ENCODE assay signal across 1 cellular context in genomic region chr9:127129073-127129717, GRCh38.
TF ChIP-seq lines count a peak whose summit lies in the region.

No MANE protein-coding gene starts in this region.

TF ChIP-seq in K562, 482 proteins besides CTCF, POLR2A, EP300 and RAD21 (continued from another document and continues in another):
- no peak for TF ChIP-seq CEBPZ (IDR thresholded peaks at IDR 0.05; ENCODE audit: borderline replicate concordance, low read depth, low read length)
- no peak for TF ChIP-seq ZNF318 (IDR thresholded peaks at IDR 0.05; ENCODE audit: borderline replicate concordance in 1 of 2, low read depth in 1 of 2)
- TF ChIP-seq HDGF (IDR thresholded peaks at IDR 0.05) = no peak
- no peak for TF ChIP-seq GATAD2A (IDR thresholded peaks at IDR 0.05)
- no peak for TF ChIP-seq IRF1 (CRISPR knock-in tag; IDR thresholded peaks at IDR 0.05; ENCODE audit: borderline replicate concordance)
- TF ChIP-seq GABPA (tag; conservative IDR thresholded peaks at IDR 0.05; ENCODE audit: low read depth) = no peak
- TF ChIP-seq PHF20 (IDR thresholded peaks at IDR 0.05; ENCODE audit: partially characterized antibody) = no peak
- TF ChIP-seq FOXM1 (IDR thresholded peaks at IDR 0.05; ENCODE audit: low read depth) = no peak
- TF ChIP-seq FOXM1 (CRISPR knock-in tag; IDR thresholded peaks at IDR 0.05; ENCODE audit: low read depth) = no peak
- TF ChIP-seq TCF3 (CRISPR knock-in tag; IDR thresholded peaks at IDR 0.05) = peak; percentile 86
- TF ChIP-seq HDAC8 (tag; IDR thresholded peaks at IDR 0.05) = no peak
- no peak for TF ChIP-seq KDM4B (IDR thresholded peaks at IDR 0.05; ENCODE audit: borderline replicate concordance in 2 of 2, low read depth in 1 of 2)
- TF ChIP-seq ZKSCAN3 (CRISPR knock-in tag; IDR thresholded peaks at IDR 0.05) = no peak
- TF ChIP-seq SRSF7 (optimal IDR thresholded peaks at IDR 0.05; ENCODE audit: low read depth, low read length) = no peak
- no peak for TF ChIP-seq ZEB2 (IDR thresholded peaks at IDR 0.05)
- TF ChIP-seq MYBL2 (IDR thresholded peaks at IDR 0.05; ENCODE audit: low read depth) = no peak
- TF ChIP-seq MYBL2 (CRISPR knock-in tag; IDR thresholded peaks at IDR 0.05; ENCODE audit: borderline replicate concordance) = no peak
- no peak for TF ChIP-seq STAT6 (CRISPR knock-in tag; IDR thresholded peaks at IDR 0.05)
- no peak for TF ChIP-seq E4F1 (CRISPR knock-in tag; IDR thresholded peaks at IDR 0.05; ENCODE audit: borderline replicate concordance)
- TF ChIP-seq POLR2AphosphoS5 (IDR thresholded peaks at IDR 0.05; ENCODE audit: control insufficient read depth, insufficient read depth, low read depth, low read length) = no peak
- no peak for TF ChIP-seq ARID4B (CRISPR knock-in tag; IDR thresholded peaks at IDR 0.05)
- no peak for TF ChIP-seq RFX7 (CRISPR knock-in tag; IDR thresholded peaks at IDR 0.05)
- no peak for TF ChIP-seq ZBTB1 (CRISPR knock-in tag; IDR thresholded peaks at IDR 0.05; ENCODE audit: borderline replicate concordance, low read depth)
- peak; percentile 60 for TF ChIP-seq CBFA2T2 (conservative IDR thresholded peaks at IDR 0.05)
- no peak for TF ChIP-seq E2F1 (CRISPR knock-in tag; IDR thresholded peaks at IDR 0.05)
- TF ChIP-seq DPF2 (IDR thresholded peaks at IDR 0.05) = peak; percentile 64; the same call in 1 of the 2 replicates
- no peak for TF ChIP-seq ZNF507 (tag; conservative IDR thresholded peaks at IDR 0.05)
- no peak for TF ChIP-seq ETV1 (tag; conservative IDR thresholded peaks at IDR 0.05; ENCODE audit: low read depth)
- TF ChIP-seq MAZ (CRISPR knock-in tag; conservative IDR thresholded peaks at IDR 0.05 in 1 of 2, IDR thresholded peaks at IDR 0.05 in 1 of 2) = 0 out of 4 replicates have a peak, but pooled peaks of 1 of the 2 experiments have one; percentile 20
- TF ChIP-seq SPI1 (IDR thresholded peaks at IDR 0.05; ENCODE audit: borderline replicate concordance, low read depth, low read length) = no peak
- 0 out of 2 replicates have a peak, but pooled peaks have one; percentile 34 for TF ChIP-seq ZBTB9 (CRISPR knock-in tag; IDR thresholded peaks at IDR 0.05)
- no peak for TF ChIP-seq RFX1 (IDR thresholded peaks at IDR 0.05)
